17 cellular contexts compared by ENCODE assay signal in genomic region chr5:50929174-50929573, GRCh38.
DNase-seq lines count a peak whose midpoint lies in the region; ATAC-seq, FAIRE-seq and TF ChIP-seq lines count a peak whose summit lies in the region.
"Had no signal": no experiment of that assay in that cellular context is flagged by ENCODE, and none has a peak within 500 bp of the region (broad histone marks: within the 10 kb centered on the region; RNA-seq: fewer than 3 reads in every experiment).

No MANE protein-coding gene starts in this region.

- intact Hi-C loops in HCT116 (cut with micrococcal nuclease): no loop called here

- H3K14ac ChIP-seq in H1 (ENCODE audit: insufficient read length): no peak overlapping the region

- no peak overlapping the region for H2AK5ac ChIP-seq in H1 (ENCODE audit: low read depth, low read length)

- H3K4me2 ChIP-seq in GM23338 (no peak overlapping the region), HCT116 (ENCODE audit: low read length) (no peak overlapping the region), H1 (ENCODE audit: insufficient read depth in 1 of 2, low read depth in 2 of 2, low read length in 2 of 2) (no peak overlapping the region)
- H3K4me2 ChIP-seq: A549, BLaER1 had no signal

- no peaks in the 10 kb centered on the region for H3K36me3 ChIP-seq in GM23338 (ENCODE audit: insufficient read depth)
- no peaks in the 10 kb centered on the region for H3K36me3 ChIP-seq in HCT116 (ENCODE audit: control insufficient read depth in 1 of 2, insufficient read depth in 2 of 2, low read length in 2 of 2)
- no peaks in the 10 kb centered on the region for H3K36me3 ChIP-seq in H1 (ENCODE audit: control insufficient read depth in 2 of 4, insufficient read depth in 4 of 4, low read length in 3 of 4)
- H3K36me3 ChIP-seq: BLaER1 had no signal

- H2BK12ac ChIP-seq in H1 (ENCODE audit: low read depth, low read length): no peak overlapping the region

- H3K4me3 Mint-ChIP-seq in GM23338: no peak overlapping the region
- H3K4me3 Mint-ChIP-seq: CD8-positive, alpha-beta memory T cell had no signal

- H3K36me3 Mint-ChIP-seq in GM23338 (ENCODE audit: low read depth): no peaks in the 10 kb centered on the region
- H3K36me3 Mint-ChIP-seq: CD8-positive, alpha-beta memory T cell had no signal

- H3K23me2 ChIP-seq in H1 (ENCODE audit: low read depth, low read length): no peaks in the 10 kb centered on the region

- no peak overlapping the region for H2BK5ac ChIP-seq in H1 (ENCODE audit: low read depth, low read length)

- POLR2A ChIA-PET in HCT116 (lab: Charles Lee): no interaction called here
- POLR2A ChIA-PET in H1 (lab: Charles Lee; ENCODE audit: partially characterized antibody): no interaction called here

- no peak for DNase-seq in GM23338 (ENCODE audit: low spot score)
- DNase-seq in HCT116 (ENCODE audit: low read depth, low spot score): no peak
- DNase-seq in NCI-H69 (lab: John Stamatoyannopoulos, UW): peak; percentile 20
- no peak for DNase-seq in H1 (ENCODE audit: low read depth in 1 of 2, low spot score in 2 of 2)
- DNase-seq in activated naive CD4-positive, alpha-beta T cell treated with Interleukin-2 at 50 U/mL for 16 hours: no peak
- no peak for DNase-seq in AG08396 (ENCODE audit: low spot score)
- DNase-seq: AML-193; Caco-2; CD8-positive, alpha-beta memory T cell; DND-41; GDM1; H7; KBM-7 had no signal

- RAD21 ChIA-PET in HCT116 (lab: Charles Lee; ENCODE audit: low non-redundant PET in 1 of 2, low total read pairs in 2 of 2, uncharacterized antibody in 2 of 2, unreplicated experiment in 2 of 2): no interaction called here

- peaks cover 19% of the 10 kb centered on the region for H3K4me1 Mint-ChIP-seq in GM23338
- H3K4me1 Mint-ChIP-seq: CD8-positive, alpha-beta memory T cell had no signal

- 85% methylated on average over 3 of the region's 3 CpGs; no CpG with 5 or more reads in 1 of the 2 experiments for WGBS in H1 (ENCODE audit: extremely low coverage in 1 of 2, insufficient coverage in 1 of 2, insufficient read length in 1 of 2, insufficient replicate concordance in 2 of 2, low coverage in 1 of 2, low lambda C conversion rate in 2 of 2, missing lambda C conversion rate in 1 of 2), 2 experiments

- no peak overlapping the region for H4K8ac ChIP-seq in H1 (ENCODE audit: extremely low read depth, insufficient read depth, low read length)

- H3K4me3 ChIP-seq in GM23338 (no peak overlapping the region), HCT116 (replicated peaks in 1 of 2; ENCODE audit: low read depth in 1 of 2, low read length in 2 of 2) (no peak overlapping the region), H1 (ENCODE audit: extremely low read depth in 1 of 4, insufficient read depth in 2 of 4, low read depth in 3 of 4, low read length in 4 of 4) (no peak overlapping the region)
- H3K4me3 ChIP-seq: A549, BLaER1 had no signal

- no peak overlapping the region for H4K5ac ChIP-seq in H1 (ENCODE audit: insufficient read length, low read depth, low read length)

- H2BK20ac ChIP-seq in H1 (ENCODE audit: low read length): no peak overlapping the region

- ATAC-seq in GM23338 (no peak), HCT116 (no peak)
- ATAC-seq: A549 had no signal

- H2BK15ac ChIP-seq in H1 (ENCODE audit: low read length): no peak overlapping the region

- H3K9ac ChIP-seq in HCT116 (ENCODE audit: low read length) (no peak overlapping the region), H1 (replicated peaks in 1 of 4; ENCODE audit: extremely low read depth in 1 of 4, low read depth in 3 of 4, low read length in 3 of 4) (no peak overlapping the region)
- H3K9ac ChIP-seq: BLaER1 had no signal

- no peak overlapping the region for H3K23ac ChIP-seq in H1 (ENCODE audit: insufficient read length)

- no peak overlapping the region; the same call in 1 of the 2 replicates for H3K18ac ChIP-seq in H1 (ENCODE audit: extremely low read depth, low read length)

- H3K9me2 ChIP-seq in GM23338 (ENCODE audit: insufficient read depth) (peaks cover 6% of the 10 kb centered on the region; the same call in 1 of the 2 replicates), HCT116 (ENCODE audit: insufficient read depth) (no peaks in the 10 kb centered on the region)

- CTCF ChIA-PET in HCT116 (lab: Charles Lee): no interaction called here
- CTCF ChIA-PET in H1 (lab: Charles Lee; ENCODE audit: partially characterized antibody): interaction anchor here (0.6 to 1.7 kb wide), 2 partner anchors 10 to 585 kb away, joined by 3 to 5 read pairs; no protein-coding TSS in a partner anchor

- no peak for FAIRE-seq in H1 (lab: Jason Lieb, UNC)
- FAIRE-seq: A549, GM12892, GM19239 had no signal

- no peak overlapping the region for H4K91ac ChIP-seq in H1 (replicated peaks; ENCODE audit: insufficient read length, low read length)

- TF ChIP-seq CTCF in GM23338 (conservative IDR thresholded peaks at IDR 0.05; ENCODE audit: low read depth in 2 of 2): no peak
- TF ChIP-seq CTCF in HCT116 (IDR thresholded peaks at IDR 0.05 in 2 of 3, conservative IDR thresholded peaks at IDR 0.05 in 1 of 3; ENCODE audit: borderline replicate concordance in 1 of 3, insufficient read depth in 1 of 3, low read depth in 2 of 3, low read length in 2 of 3): no peak
- TF ChIP-seq CTCF in H1 (IDR thresholded peaks at IDR 0.05; ENCODE audit: control extremely low read depth in 1 of 3, insufficient read depth in 1 of 3, low read depth in 1 of 3, low read length in 3 of 3): no peak

- H2BK120ac ChIP-seq in H1 (replicated peaks; ENCODE audit: low read depth, low read length): no peak overlapping the region

- TF ChIP-seq POLR2A in HCT116 (IDR thresholded peaks at IDR 0.05; ENCODE audit: borderline replicate concordance, extremely low read depth, insufficient read depth, insufficient read length) (no peak), H1 (IDR thresholded peaks at IDR 0.05; ENCODE audit: control extremely low read depth in 1 of 2, low read depth in 2 of 2, low read length in 2 of 2) (no peak)

- no peak overlapping the region for H3K56ac ChIP-seq in H1 (replicated peaks; ENCODE audit: insufficient read length, low read depth, low read length)

- no peaks in the 10 kb centered on the region for H3K79me2 ChIP-seq in GM23338 (replicated peaks; ENCODE audit: insufficient read depth)
- no peaks in the 10 kb centered on the region for H3K79me2 ChIP-seq in HCT116 (ENCODE audit: insufficient read depth, low read length)
- no peaks in the 10 kb centered on the region for H3K79me2 ChIP-seq in H1 (ENCODE audit: control insufficient read depth in 1 of 2, insufficient read depth in 2 of 2, low read length in 2 of 2)

- TF ChIP-seq RAD21 in HCT116 (IDR thresholded peaks at IDR 0.05; ENCODE audit: low read depth) (no peak), H1 (IDR thresholded peaks at IDR 0.05 in 1 of 2, conservative IDR thresholded peaks at IDR 0.05 in 1 of 2; ENCODE audit: low read depth in 2 of 2, low read length in 2 of 2) (no peak)

- no TSS peak for BruUV-seq in HCT116 (replicated peaks; lab: Mats Ljungman, UMichigan)

- H3K27me3 Mint-ChIP-seq in GM23338 (ENCODE audit: insufficient read depth, low read depth, poor library complexity): peaks cover 2% of the 10 kb centered on the region

- H3K4me1 ChIP-seq in GM23338 (ENCODE audit: insufficient read depth) (peaks cover 5% of the 10 kb centered on the region), HCT116 (ENCODE audit: control insufficient read depth in 1 of 2, insufficient read depth in 2 of 2, low read length in 2 of 2) (no peaks in the 10 kb centered on the region), H1 (replicated peaks in 1 of 4; ENCODE audit: control insufficient read depth in 3 of 4, insufficient read depth in 4 of 4, low read length in 3 of 4) (no peaks in the 10 kb centered on the region)
- H3K4me1 ChIP-seq: A549, BLaER1, Caco-2 had no signal

- H2AFZ ChIP-seq in GM23338 (no peak overlapping the region), HCT116 (ENCODE audit: low read depth, low read length, poor library complexity, severe bottlenecking) (no peak overlapping the region), H1 (ENCODE audit: low read length) (peak overlapping the region; percentile 28; the same call in 1 of the 2 replicates)

- no peak overlapping the region for H3K4ac ChIP-seq in H1 (replicated peaks; ENCODE audit: insufficient read length, low read depth, low read length)

- TF ChIP-seq EP300 in H1 (IDR thresholded peaks at IDR 0.05; ENCODE audit: borderline replicate concordance in 1 of 2, low read depth in 2 of 2, low read length in 2 of 2): no peak

- H3K9me3 Mint-ChIP-seq in GM23338: no peaks in the 10 kb centered on the region; the same call in 2 of the 3 replicates
- H3K9me3 Mint-ChIP-seq: CD8-positive, alpha-beta memory T cell had no signal

- H3F3A ChIP-seq in GM23338 (replicated peaks; ENCODE audit: low read depth): no peaks in the 10 kb centered on the region

- no peaks in the 10 kb centered on the region for H3K9me3 ChIP-seq in HCT116 (ENCODE audit: control insufficient read depth in 1 of 2, insufficient read depth in 1 of 2, low read depth in 1 of 2, low read length in 2 of 2)
- H3K9me3 ChIP-seq in H1 (ENCODE audit: insufficient read depth in 2 of 2, low read depth in 1 of 2, low read length in 1 of 2): no peaks in the 10 kb centered on the region
- H3K9me3 ChIP-seq: A549, BLaER1, Caco-2 had no signal

- no peaks in the 10 kb centered on the region for H3K79me1 ChIP-seq in H1 (ENCODE audit: low read depth, low read length)

- H3K27me3 ChIP-seq in GM23338 (ENCODE audit: insufficient read depth): no peaks in the 10 kb centered on the region
- H3K27me3 ChIP-seq in HCT116 (ENCODE audit: insufficient read depth, low read length): no peaks in the 10 kb centered on the region
- no peaks in the 10 kb centered on the region for H3K27me3 ChIP-seq in H1 (replicated peaks in 1 of 4; ENCODE audit: control insufficient read depth in 3 of 4, extremely low read depth in 1 of 4, insufficient read depth in 3 of 4, low read length in 3 of 4)
- H3K27me3 ChIP-seq: BLaER1 had no signal

- H4K20me1 ChIP-seq in GM23338 (replicated peaks; ENCODE audit: insufficient read depth): no peaks in the 10 kb centered on the region
- no peaks in the 10 kb centered on the region for H4K20me1 ChIP-seq in HCT116 (ENCODE audit: insufficient read depth)
- H4K20me1 ChIP-seq in H1 (replicated peaks in 1 of 2; ENCODE audit: control insufficient read depth in 1 of 2, insufficient read depth in 2 of 2, low read length in 2 of 2): no peaks in the 10 kb centered on the region
- H4K20me1 ChIP-seq: BLaER1 had no signal

- H3K27ac Mint-ChIP-seq in GM23338: peak overlapping the region; percentile 60; the same call in 1 of the 2 replicates
- H3K27ac Mint-ChIP-seq: CD8-positive, alpha-beta memory T cell had no signal

- H3K27ac ChIP-seq in GM23338 (ENCODE audit: low read depth): no peak overlapping the region
- H3K27ac ChIP-seq in HCT116 (ENCODE audit: low read depth, low read length): no peak overlapping the region
- no peak overlapping the region for H3K27ac ChIP-seq in H1 (ENCODE audit: low read depth, low read length)
- H3K27ac ChIP-seq: A549, BLaER1 had no signal

TF ChIP-seq in GM23338, 12 proteins besides CTCF, POLR2A, EP300 and RAD21 (continues in another document):
- no peak for TF ChIP-seq JUNB (IDR thresholded peaks at IDR 0.05; ENCODE audit: unreplicated experiment)
- TF ChIP-seq STAT1 (IDR thresholded peaks at IDR 0.05; ENCODE audit: unreplicated experiment): no peak

TF ChIP-seq in HCT116, 20 proteins besides CTCF, POLR2A, EP300 and RAD21 (continues in another document):
- no peak for TF ChIP-seq EZH2 (IDR thresholded peaks at IDR 0.05)

TF ChIP-seq in H1, 55 proteins besides CTCF, POLR2A, EP300 and RAD21 (continues in another document):
- TF ChIP-seq POLR2AphosphoS5 (IDR thresholded peaks at IDR 0.05; ENCODE audit: low read depth, low read length) (no peak), CEBPB (IDR thresholded peaks at IDR 0.05; ENCODE audit: low read depth, low read length) (0 out of 2 replicates have a peak, but pooled peaks have one; percentile 5)
